20 cellular contexts compared by ENCODE assay signal in genomic region chr1:180610556-180611015, GRCh38. TPM values are rescaled to one million over a fixed set of nuclear protein-coding genes. Genes with fewer than 3 reads are reported as not detected.
A peak's percentile ranks its signal among the peaks of the same experiment; 100 is the strongest.
DNase-seq lines count a peak whose midpoint lies in the region; ATAC-seq and TF ChIP-seq lines count a peak whose summit lies in the region.
"Had no signal": no experiment of that assay in that cellular context is flagged by ENCODE, and none has a peak within 500 bp of the region (broad histone marks: within the 10 kb centered on the region; RNA-seq: fewer than 3 reads in every experiment).

No MANE protein-coding gene starts in this region.

- H3K79me2 ChIP-seq in neural cell (replicated peaks; ENCODE audit: insufficient read depth, low read length) = no peaks in the 10 kb centered on the region

- H3K4me2 ChIP-seq in neural cell (ENCODE audit: low read length) = no peak overlapping the region

- H3K9me3 ChIP-seq in esophagus muscularis mucosa = no peaks in the 10 kb centered on the region
- H3K9me3 ChIP-seq in neural cell (ENCODE audit: low read length) = no peaks in the 10 kb centered on the region
- H3K9me3 ChIP-seq: neutrophil, sigmoid colon, vagina had no signal

- H3K27me3 ChIP-seq in esophagus muscularis mucosa = no peaks in the 10 kb centered on the region
- H3K27me3 ChIP-seq in neural cell (ENCODE audit: insufficient read depth, low read depth, low read length) = no peaks in the 10 kb centered on the region
- H3K27me3 ChIP-seq: neutrophil, sigmoid colon, vagina had no signal

- no peaks in the 10 kb centered on the region for H3F3A ChIP-seq in neural cell (ENCODE audit: insufficient read depth, low read length, poor library complexity, severe bottlenecking)

- H3K4me3 Mint-ChIP-seq in chondrocyte (ENCODE audit: unreplicated experiment) = no peak overlapping the region
- H3K4me3 Mint-ChIP-seq: activated B cell treated with CpG ODN at 0.5 μM for 24 hours had no signal

- H3K36me3 ChIP-seq in esophagus muscularis mucosa = no peaks in the 10 kb centered on the region
- H3K36me3 ChIP-seq in neural cell (ENCODE audit: insufficient read depth, low read length) = no peaks in the 10 kb centered on the region
- H3K36me3 ChIP-seq: neutrophil, sigmoid colon, vagina had no signal

- 88% methylated on average over 3 of the region's 3 CpGs for WGBS in esophagus muscularis mucosa

- no peak overlapping the region for H2AFZ ChIP-seq in neural cell (ENCODE audit: low read depth, low read length)

- DNase-seq in OCI-M1 (lab: John Stamatoyannopoulos, UW) (peak; percentile 85), esophagus muscularis mucosa (ENCODE audit: extremely low spot score) (no peak), chondrocyte (ENCODE audit: low spot score) (no peak), NCI-H1436 treated with DMSO at 0.1 percent for 48 hours (lab: John Stamatoyannopoulos, UW) (no peak)
- DNase-seq: activated B cell treated with CpG ODN at 0.5 μM for 24 hours; amniotic stem cell; kidney; NCI-H345; sigmoid colon; stimulated activated CD4-positive, alpha-beta T cell treated with anti-CD3 and anti-CD28 coated beads, Interleukin-2, amount 100 ng/mL, for 48 hours had no signal

- ATAC-seq in GM21786 (IDR thresholded peaks at IDR 0.05; ENCODE audit: unreplicated experiment) (no peak), HG03521 (IDR thresholded peaks at IDR 0.05; ENCODE audit: unreplicated experiment) (no peak)

- H3K36me3 Mint-ChIP-seq in chondrocyte (ENCODE audit: low read depth) = no peaks in the 10 kb centered on the region

- TF ChIP-seq RAD21 in neural cell (conservative IDR thresholded peaks at IDR 0.05) = no peak

- H3K27me3 Mint-ChIP-seq in chondrocyte (ENCODE audit: low read depth) = no peaks in the 10 kb centered on the region
- H3K27me3 Mint-ChIP-seq: activated B cell treated with CpG ODN at 0.5 μM for 24 hours had no signal

- H3K9ac ChIP-seq in neural cell (ENCODE audit: low read length) = no peak overlapping the region

- no peaks in the 10 kb centered on the region for H3K9me3 Mint-ChIP-seq in chondrocyte (ENCODE audit: low read depth)
- H3K9me3 Mint-ChIP-seq: activated B cell treated with CpG ODN at 0.5 μM for 24 hours; activated T-helper 2 cell treated with anti-CD3 and anti-CD28 coated beads, Interferon-gamma antibody, Interleukin-2, Interleukin-4, amounts not matched to agents 10 μg/mL and 5 μg/mL and 100 μg/mL, durations not matched to agents 14 hours and 24 hours and 36 hours had no signal

- intact Hi-C loops in esophagus muscularis mucosa (cut with DNase I) = no loop called here

- H3K4me1 Mint-ChIP-seq in chondrocyte (ENCODE audit: low read depth) = peaks cover 18% of the 10 kb centered on the region

- no peaks in the 10 kb centered on the region for H3K9me2 ChIP-seq in neural cell (ENCODE audit: insufficient read depth, low read length)

- H3K4me3 ChIP-seq in esophagus muscularis mucosa (no peak overlapping the region), neural cell (ENCODE audit: low read length) (peak overlapping the region; percentile 29)
- H3K4me3 ChIP-seq: sigmoid colon, vagina had no signal

- peaks cover 7 to 34% (median 32%) of the 10 kb centered on the region in 4 donors for H3K4me1 ChIP-seq in esophagus muscularis mucosa
- H3K4me1 ChIP-seq: vagina had no signal

- H3K27ac Mint-ChIP-seq in chondrocyte (ENCODE audit: unreplicated experiment) = no peak overlapping the region
- H3K27ac Mint-ChIP-seq: activated T-helper 2 cell treated with anti-CD3 and anti-CD28 coated beads, Interferon-gamma antibody, Interleukin-2, Interleukin-4, amounts not matched to agents 10 μg/mL and 5 μg/mL and 100 μg/mL, durations not matched to agents 14 hours and 24 hours and 36 hours had no signal

- H4K20me1 ChIP-seq in neural cell (ENCODE audit: insufficient read depth) = no peaks in the 10 kb centered on the region

- no peak for TF ChIP-seq POLR2A in esophagus muscularis mucosa (IDR thresholded peaks at IDR 0.05; ENCODE audit: low read depth)

- 0 out of 2 replicates have a peak overlapping the region, but pooled peaks have one; percentile 0 for H3K27ac ChIP-seq in C4-2B
- H3K27ac ChIP-seq in esophagus muscularis mucosa (replicated peaks in 1 of 4) = peak overlapping the region; percentile 42 to 69 (median 58)
- peak overlapping the region; percentile 79 for H3K27ac ChIP-seq in neural cell (ENCODE audit: low read length)
- H3K27ac ChIP-seq: vagina had no signal

- no peak for TF ChIP-seq CTCF in C4-2B (conservative IDR thresholded peaks at IDR 0.05)
- TF ChIP-seq CTCF in esophagus muscularis mucosa (IDR thresholded peaks at IDR 0.05) = no peak
- TF ChIP-seq CTCF in neural cell (IDR thresholded peaks at IDR 0.05; ENCODE audit: poor library complexity, severe bottlenecking) = no peak
- TF ChIP-seq CTCF in chondrocyte (IDR thresholded peaks at IDR 0.05) = no peak

- TF ChIP-seq EP300 in esophagus muscularis mucosa (IDR thresholded peaks at IDR 0.05) = no peak
- no peak for TF ChIP-seq EP300 in neural cell (conservative IDR thresholded peaks at IDR 0.05; ENCODE audit: poor library complexity, severe bottlenecking)

TF ChIP-seq in neural cell, 6 proteins besides CTCF, POLR2A, EP300 and RAD21:
- TF ChIP-seq POLR2AphosphoS5 (IDR thresholded peaks at IDR 0.05) (no peak), EZH2 (IDR thresholded peaks at IDR 0.05; ENCODE audit: borderline replicate concordance, insufficient read depth, low read length, poor library complexity, severe bottlenecking) (no peak), REST (IDR thresholded peaks at IDR 0.05; ENCODE audit: borderline replicate concordance) (no peak), SMC3 (conservative IDR thresholded peaks at IDR 0.05; ENCODE audit: poor library complexity) (no peak), TAF1 (IDR thresholded peaks at IDR 0.05; ENCODE audit: low read depth) (no peak), MXI1 (conservative IDR thresholded peaks at IDR 0.05; ENCODE audit: poor library complexity, severe bottlenecking) (no peak)

RNA-seq across cellular contexts. Expression of gene XPR1, which starts 21.2 kb away (rescaled TPM):
- total RNA-seq in esophagus muscularis mucosa (10 to 100 TPM; 15.8 to 26.7 (median 22.8) TPM), chondrocyte (24.2 to 32.4 TPM (median 24.9 TPM) in 3 replicates)
- polyA plus RNA-seq in neural cell = 174 and 185 TPM in 2 replicates
- 547 and 627 TPM in 2 replicates for polyA minus RNA-seq in neural cell

RNA-seq across cellular contexts. Expression of gene OVAAL, which starts 51.8 kb away (rescaled TPM):
- total RNA-seq in esophagus muscularis mucosa = not detected
- polyA plus RNA-seq in neural cell = not detected in 2 replicates
- not detected in 2 replicates for polyA minus RNA-seq in neural cell
- total RNA-seq in chondrocyte = not detected in 3 replicates
- total RNA-seq: activated B cell treated with CpG ODN at 0.5 μM for 24 hours; activated CD8-positive, alpha-beta memory T cell treated with anti-CD3 and anti-CD28 coated beads for 36 hours; activated T-helper 2 cell treated with anti-CD3 and anti-CD28 coated beads, Interferon-gamma antibody, Interleukin-2, Interleukin-4, amounts not matched to agents 10 μg/mL and 5 μg/mL and 100 μg/mL, durations not matched to agents 14 hours and 24 hours and 36 hours; endothelial cell of umbilical vein; kidney; sigmoid colon; T-helper 1 cell treated with Interleukin-12 subunit alpha and Interleukin-12 subunit beta and Interleukin-4 antibody, amounts not matched to agents 30 ng/mL and 1 ng/mL, for 36 hours; vagina had no signal
- polyA plus RNA-seq: sigmoid colon had no signal

Comparison
In these comparisons a context has a peak if more than half of its experiments do, and no peak if none do; other contexts are left out.
1. H3K27ac ChIP-seq: peak in every context shown above with its lines; median percentile 79 in neural cell; 58 in esophagus muscularis mucosa; 0 in C4-2B.